Comparison of ENCODE assay signal across 11 cellular contexts in the genomic region with DNA sequence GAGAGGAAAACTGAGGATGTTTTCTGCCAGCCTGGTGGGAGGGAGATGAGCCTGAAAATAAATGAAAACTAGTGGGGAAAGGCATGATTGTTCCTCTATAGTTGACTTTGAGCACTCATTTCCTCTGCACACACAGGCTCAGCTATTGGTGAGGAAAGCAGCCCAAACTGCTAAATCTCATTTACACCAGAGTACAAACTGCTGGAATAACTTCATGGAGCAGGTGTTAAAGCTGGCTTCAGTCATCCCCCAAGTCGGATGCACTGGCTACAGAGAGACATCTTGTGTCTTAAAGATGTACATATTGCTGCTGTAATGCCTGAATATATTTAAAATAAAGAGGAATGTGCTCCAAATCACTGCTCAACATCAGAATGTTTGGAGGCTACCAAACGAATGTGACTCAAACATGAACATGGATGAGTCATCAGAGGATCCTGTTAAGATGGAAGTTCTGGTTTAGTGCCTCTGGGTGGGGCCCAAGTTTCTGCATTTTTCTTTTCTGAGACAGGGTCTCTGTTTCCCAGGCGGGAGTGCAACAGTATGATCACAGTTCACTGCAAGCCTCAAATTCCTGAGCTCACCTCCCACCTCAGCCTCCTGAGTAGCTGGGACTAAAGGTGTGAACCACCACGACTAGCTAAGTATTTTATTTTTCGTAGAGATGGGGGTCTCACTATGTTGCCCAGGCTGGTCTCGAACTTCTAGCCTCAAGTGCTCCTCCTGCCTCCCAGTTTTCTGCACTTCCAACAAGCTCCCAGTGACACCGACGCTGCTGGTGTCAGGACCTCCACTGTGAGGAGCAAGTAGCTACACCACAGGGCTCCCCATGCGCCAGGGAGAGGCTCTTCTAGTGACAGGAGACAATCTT.
DNase-seq lines count a peak whose midpoint lies in the region; ATAC-seq and TF ChIP-seq lines count a peak whose summit lies in the region.
"Had no signal": no experiment of that assay in that cellular context is flagged by ENCODE, and none has a peak within 500 bp of the region (broad histone marks: within the 10 kb centered on the region; RNA-seq: fewer than 3 reads in every experiment).

No MANE protein-coding gene starts in this region.

- POLR2A ChIA-PET in GM10248 (lab: Yijun Ruan, JAX), result no interaction called here

- no peaks in the 10 kb centered on the region for H3K4me1 ChIP-seq in ascending aorta

- no peaks in the 10 kb centered on the region for H3K27me3 ChIP-seq in ascending aorta
- H3K27me3 ChIP-seq: heart left ventricle had no signal

- CTCF ChIA-PET in GM10248 (lab: Yijun Ruan, JAX), result interaction anchor here (0.9 to 2.8 kb wide), 4 partner anchors 11 to 464 kb away, joined by 3 to 7 read pairs (median 4); no protein-coding TSS in a partner anchor

- H3K4me3 ChIP-seq in ascending aorta, result no peak overlapping the region
- H3K4me3 ChIP-seq: heart left ventricle, spleen had no signal

- H3K36me3 ChIP-seq in ascending aorta, result no peaks in the 10 kb centered on the region
- H3K36me3 ChIP-seq: heart left ventricle had no signal

- no peaks in the 10 kb centered on the region for H3K9me3 ChIP-seq in ascending aorta
- H3K9me3 ChIP-seq: heart left ventricle, spleen had no signal

- peak; percentile 21 for DNase-seq in 8988T
- DNase-seq in GM03348 (ENCODE audit: low spot score), result peak; percentile 82
- DNase-seq in SW480 (ENCODE audit: low spot score), result peak; percentile 46
- DNase-seq in fibroblast of the conjunctiva (ENCODE audit: low read depth), result peak; percentile 65
- DNase-seq in ascending aorta (ENCODE audit: low spot score in 2 of 2), result no peak
- DNase-seq in GM10248 (ENCODE audit: extremely low spot score), result no peak
- no peak for DNase-seq in GM20000 (ENCODE audit: low spot score)
- DNase-seq: heart left ventricle, NCI-H2171, spleen had no signal

- ATAC-seq in HG03025 (IDR thresholded peaks at IDR 0.05; ENCODE audit: low FRiP score, unreplicated experiment), result no peak

- no peak overlapping the region for H3K27ac ChIP-seq in ascending aorta

- intact Hi-C loops in ascending aorta (cut with DNase I), result no loop called here

- TF ChIP-seq CTCF in ascending aorta (IDR thresholded peaks at IDR 0.05) (no peak), GM10248 (IDR thresholded peaks at IDR 0.05; ENCODE audit: control extremely low read depth, extremely low read depth, low read depth, missing control alignments) (no peak), GM20000 (IDR thresholded peaks at IDR 0.05; ENCODE audit: extremely low read depth, missing control alignments) (no peak)

Comparison
In these comparisons a context has a peak if more than half of its experiments do, and no peak if none do; other contexts are left out.
1. DNase-seq: peak in 8988T (single experiment), GM03348 (single experiment), SW480 (single experiment) and fibroblast of the conjunctiva (single experiment); none in ascending aorta (0 of 2), GM10248 (single experiment) and GM20000 (single experiment).